ENCODE assay signal across 8 cellular contexts in genomic region chr11:18727499-18728236, GRCh38. TPM values are rescaled to one million over a fixed set of nuclear protein-coding genes. Genes with fewer than 3 reads are reported as not detected.
DNase-seq lines count a peak whose midpoint lies in the region; ATAC-seq and TF ChIP-seq lines count a peak whose summit lies in the region.

No MANE protein-coding gene starts in this region.

- ATAC-seq in SK-N-SH treated with all-trans-retinoic acid at 6 μM for 48 hours (peak; percentile 84), GM18867 (IDR thresholded peaks at IDR 0.05; ENCODE audit: unreplicated experiment) (no peak), GM19023 (IDR thresholded peaks at IDR 0.05; ENCODE audit: unreplicated experiment) (no peak)

- POLR2A ChIA-PET in HEK293T (lab: Yijun Ruan, JAX), result interaction anchor here (1.2 kb wide), 1 partner anchor 94 kb away, joined by 5 read pairs; the partner anchor contains the start of gene SPTY2D1

- in situ Hi-C loops in G401 (cut with HindIII; ENCODE audit: low sequenced_read_pairs), result no loop called here

- DNase-seq in G401 (ENCODE audit: low spot score), result peak; percentile 26
- peak; percentile 76 for DNase-seq in HEK293T (ENCODE audit: extremely low spot score)
- DNase-seq in astrocyte of the hippocampus (ENCODE audit: low read depth, low spot score), result peak; percentile 50
- DNase-seq in iPS-NIHi7 (ENCODE audit: extremely low spot score), result peak; percentile 85
- peak in 2 of 3 donors; percentile 14 to 29 for DNase-seq in stimulated activated CD4-positive, alpha-beta T cell treated with anti-CD3 and anti-CD28 coated beads, TNF-alpha, amount 100 ng/mL, for 1 hour (ENCODE audit: low read depth in 3 of 3, low spot score in 1 of 3)

- CTCF ChIA-PET in HEK293T (lab: Yijun Ruan, JAX), result interaction anchor here (0.6 to 1.4 kb wide), 8 partner anchors 13 to 613 kb away, joined by 3 to 7 read pairs (median 4); no protein-coding TSS in a partner anchor

TF ChIP-seq in HEK293T, 16 proteins besides CTCF, POLR2A, EP300 and RAD21:
- TF ChIP-seq FOXA1 (IDR thresholded peaks at IDR 0.05) (no peak), FOXM1 (IDR thresholded peaks at IDR 0.05; ENCODE audit: borderline replicate concordance) (no peak), TARDBP (IDR thresholded peaks at IDR 0.05) (no peak), SUZ12 (IDR thresholded peaks at IDR 0.05) (no peak), L3MBTL2 (conservative IDR thresholded peaks at IDR 0.05) (no peak), FOXK2 (IDR thresholded peaks at IDR 0.05) (no peak), BHLHE40 (IDR thresholded peaks at IDR 0.05; ENCODE audit: borderline replicate concordance) (no peak), LEF1 (IDR thresholded peaks at IDR 0.05; ENCODE audit: borderline replicate concordance) (no peak), ZNF384 (IDR thresholded peaks at IDR 0.05) (no peak), PKNOX1 (IDR thresholded peaks at IDR 0.05) (no peak), HDGF (IDR thresholded peaks at IDR 0.05; ENCODE audit: borderline replicate concordance) (no peak), NFRKB (IDR thresholded peaks at IDR 0.05) (no peak), ELF4 (IDR thresholded peaks at IDR 0.05) (no peak)

TF ChIP-seq in SK-N-SH treated with all-trans-retinoic acid at 6 μM for 48 hours, 23 proteins besides CTCF, POLR2A, EP300 and RAD21:
- TF ChIP-seq TCF4 (CRISPR knock-in tag; IDR thresholded peaks at IDR 0.05; ENCODE audit: borderline replicate concordance) (no peak), SNAI2 (CRISPR knock-in tag; IDR thresholded peaks at IDR 0.05) (no peak), CSDC2 (CRISPR knock-in tag; IDR thresholded peaks at IDR 0.05) (no peak), ARNTL (CRISPR knock-in tag; IDR thresholded peaks at IDR 0.05; ENCODE audit: borderline replicate concordance, low read depth) (no peak), ZFP30 (CRISPR knock-in tag; IDR thresholded peaks at IDR 0.05) (no peak), ZFP3 (CRISPR knock-in tag; IDR thresholded peaks at IDR 0.05) (no peak), BACH2 (CRISPR knock-in tag; IDR thresholded peaks at IDR 0.05; ENCODE audit: borderline replicate concordance) (no peak), ISL1 (CRISPR knock-in tag; IDR thresholded peaks at IDR 0.05) (no peak), OSR1 (CRISPR knock-in tag; IDR thresholded peaks at IDR 0.05) (no peak), ZC3H10 (CRISPR knock-in tag; IDR thresholded peaks at IDR 0.05) (no peak), RARB (CRISPR knock-in tag; IDR thresholded peaks at IDR 0.05) (no peak), GLIS3 (CRISPR knock-in tag; IDR thresholded peaks at IDR 0.05) (no peak), CREB5 (CRISPR knock-in tag; IDR thresholded peaks at IDR 0.05; ENCODE audit: low read depth) (no peak), PPARA (CRISPR knock-in tag; IDR thresholded peaks at IDR 0.05; ENCODE audit: borderline replicate concordance) (no peak)
- TF ChIP-seq, protein P1, sequence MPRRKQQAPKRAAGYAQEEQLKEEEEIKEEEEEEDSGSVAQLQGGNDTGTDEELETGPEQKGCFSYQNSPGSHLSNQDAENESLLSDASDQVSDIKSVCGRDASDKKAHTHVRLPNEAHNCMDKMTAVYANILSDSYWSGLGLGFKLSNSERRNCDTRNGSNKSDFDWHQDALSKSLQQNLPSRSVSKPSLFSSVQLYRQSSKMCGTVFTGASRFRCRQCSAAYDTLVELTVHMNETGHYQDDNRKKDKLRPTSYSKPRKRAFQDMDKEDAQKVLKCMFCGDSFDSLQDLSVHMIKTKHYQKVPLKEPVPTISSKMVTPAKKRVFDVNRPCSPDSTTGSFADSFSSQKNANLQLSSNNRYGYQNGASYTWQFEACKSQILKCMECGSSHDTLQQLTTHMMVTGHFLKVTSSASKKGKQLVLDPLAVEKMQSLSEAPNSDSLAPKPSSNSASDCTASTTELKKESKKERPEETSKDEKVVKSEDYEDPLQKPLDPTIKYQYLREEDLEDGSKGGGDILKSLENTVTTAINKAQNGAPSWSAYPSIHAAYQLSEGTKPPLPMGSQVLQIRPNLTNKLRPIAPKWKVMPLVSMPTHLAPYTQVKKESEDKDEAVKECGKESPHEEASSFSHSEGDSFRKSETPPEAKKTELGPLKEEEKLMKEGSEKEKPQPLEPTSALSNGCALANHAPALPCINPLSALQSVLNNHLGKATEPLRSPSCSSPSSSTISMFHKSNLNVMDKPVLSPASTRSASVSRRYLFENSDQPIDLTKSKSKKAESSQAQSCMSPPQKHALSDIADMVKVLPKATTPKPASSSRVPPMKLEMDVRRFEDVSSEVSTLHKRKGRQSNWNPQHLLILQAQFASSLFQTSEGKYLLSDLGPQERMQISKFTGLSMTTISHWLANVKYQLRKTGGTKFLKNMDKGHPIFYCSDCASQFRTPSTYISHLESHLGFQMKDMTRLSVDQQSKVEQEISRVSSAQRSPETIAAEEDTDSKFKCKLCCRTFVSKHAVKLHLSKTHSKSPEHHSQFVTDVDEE (CRISPR knock-in tag; IDR thresholded peaks at IDR 0.05), result no peak

RNA-seq across cellular contexts. Expression of gene IGSF22, which starts 1.7 kb away (rescaled TPM):
- not detected in 2 replicates for total RNA-seq in G401 (2014; rRNA removed; shearing (Covaris generic))

RNA-seq across cellular contexts. Expression of gene TMEM86A, which starts 29.1 kb away (rescaled TPM):
- 0.34 and 0.55 TPM in 2 replicates for total RNA-seq in G401 (2014; rRNA removed; shearing (Covaris generic))

Comparison
In these comparisons a context has a peak if more than half of its experiments do, and no peak if none do; other contexts are left out.
1. DNase-seq: peak in every context shown above with its lines; median percentile 85 in iPS-NIHi7; 76 in HEK293T; 50 in astrocyte of the hippocampus; 26 in G401; 22 in stimulated activated CD4-positive, alpha-beta T cell treated with anti-CD3 and anti-CD28 coated beads, TNF-alpha, amount 100 ng/mL, for 1 hour.